ENCODE assay signal across 1 cellular context in genomic region chr2:235566931-235567495, GRCh38.
TF ChIP-seq lines count a peak whose summit lies in the region.

No MANE protein-coding gene starts in this region.

TF ChIP-seq in H1, 55 proteins besides CTCF, POLR2A, EP300 and RAD21 (continued from another document):
- TF ChIP-seq NRF1 (IDR thresholded peaks at IDR 0.05; ENCODE audit: low read depth, low read length) (no peak), JUN (IDR thresholded peaks at IDR 0.05; ENCODE audit: low read depth, low read length) (no peak), SIRT6 (IDR thresholded peaks at IDR 0.05; ENCODE audit: low read length) (no peak), TAF7 (optimal IDR thresholded peaks at IDR 0.05; ENCODE audit: borderline replicate concordance, low read depth, low read length) (no peak), TAF1 (IDR thresholded peaks at IDR 0.05; ENCODE audit: low read depth, low read length) (no peak), CTBP2 (IDR thresholded peaks at IDR 0.05; ENCODE audit: borderline replicate concordance, insufficient read depth, insufficient read length, low read length) (no peak), RBBP5 (IDR thresholded peaks at IDR 0.05; ENCODE audit: borderline replicate concordance, low read depth, low read length) (no peak), KDM4A (IDR thresholded peaks at IDR 0.05; ENCODE audit: low read depth, low read length, severe bottlenecking) (no peak), YY1 (IDR thresholded peaks at IDR 0.05; ENCODE audit: low read depth, low read length) (no peak), SP4 (IDR thresholded peaks at IDR 0.05; ENCODE audit: low read length) (no peak), RNF2 (IDR thresholded peaks at IDR 0.05; ENCODE audit: borderline replicate concordance, low read depth, low read length, missing control alignments, poor library complexity, severe bottlenecking) (no peak), EZH2 (IDR thresholded peaks at IDR 0.05; ENCODE audit: low read depth, low read length, severe bottlenecking) (no peak), GABPA (IDR thresholded peaks at IDR 0.05; ENCODE audit: borderline replicate concordance, insufficient read depth, low read length) (no peak), SP1 (IDR thresholded peaks at IDR 0.05; ENCODE audit: low read depth, low read length) (no peak)
